24 cellular contexts compared by ENCODE assay signal in the genomic region with DNA sequence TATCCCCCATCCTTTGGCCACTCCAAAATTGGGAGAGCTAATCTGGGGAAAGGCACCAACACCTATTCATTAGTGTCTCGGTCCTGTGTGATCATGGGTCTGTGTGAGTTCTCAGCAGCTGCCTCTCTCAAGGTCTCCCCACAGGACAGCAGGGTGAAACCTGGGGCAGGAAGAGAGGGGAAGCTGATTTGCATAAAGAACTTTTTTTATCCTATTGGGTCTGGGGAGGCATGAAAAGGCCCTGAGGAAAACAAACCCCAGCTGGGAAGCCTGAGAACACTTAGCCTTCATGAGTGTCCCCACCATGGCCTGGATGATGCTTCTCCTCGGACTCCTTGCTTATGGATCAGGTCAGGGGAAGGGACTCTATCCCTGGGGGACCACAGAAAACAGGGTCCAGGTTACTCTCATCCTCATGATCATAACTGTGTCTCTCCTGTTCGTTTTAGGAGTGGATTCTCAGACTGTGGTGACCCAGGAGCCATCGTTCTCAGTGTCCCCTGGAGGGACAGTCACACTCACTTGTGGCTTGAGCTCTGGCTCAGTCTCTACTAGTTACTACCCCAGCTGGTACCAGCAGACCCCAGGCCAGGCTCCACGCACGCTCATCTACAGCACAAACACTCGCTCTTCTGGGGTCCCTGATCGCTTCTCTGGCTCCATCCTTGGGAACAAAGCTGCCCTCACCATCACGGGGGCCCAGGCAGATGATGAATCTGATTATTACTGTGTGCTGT.
A peak's percentile ranks its signal among the peaks of the same experiment; 100 is the strongest.
DNase-seq lines count a peak whose midpoint lies in the region; ATAC-seq and TF ChIP-seq lines count a peak whose summit lies in the region.
"Had no signal": no experiment of that assay in that cellular context is flagged by ENCODE, and none has a peak within 500 bp of the region (broad histone marks: within the 10 kb centered on the region; RNA-seq: fewer than 3 reads in every experiment).

No MANE protein-coding gene starts in this region.

- no peaks in the 10 kb centered on the region for H3K36me3 Mint-ChIP-seq in activated T-helper 1 cell treated with anti-CD3 and anti-CD28 coated beads, Interleukin-12 subunit alpha, Interleukin-12 subunit beta, Interleukin-2, Interleukin-4 antibody, amounts not matched to agents 30 ng/mL and 10 ng/mL and 1 ng/mL, durations not matched to agents 14 hours and 24 hours and 36 hours (ENCODE audit: low read depth)
- H3K36me3 Mint-ChIP-seq in glutamatergic neuron (ENCODE audit: unreplicated experiment): peaks cover 21% of the 10 kb centered on the region
- H3K36me3 Mint-ChIP-seq: activated CD4-positive, alpha-beta memory T cell treated with anti-CD3 and anti-CD28 coated beads for 36 hours; activated naive CD4-positive, alpha-beta T cell treated with anti-CD3 and anti-CD28 coated beads, Interleukin-2, amount 50 U/mL, for 24 hours; brain had no signal

- H3K4me1 ChIP-seq in OCI-LY7 (ENCODE audit: insufficient read depth, low read length, poor library complexity, severe bottlenecking): peaks cover 40% of the 10 kb centered on the region
- peaks cover 0 to 37% (median 0%) of the 10 kb centered on the region in 6 donors for H3K4me1 ChIP-seq in spleen

- H3K9me2 ChIP-seq in OCI-LY7 (ENCODE audit: insufficient read depth, low read length): no peaks in the 10 kb centered on the region

- H3K27me3 ChIP-seq in spleen (replicated peaks in 1 of 7): peaks cover 0 to 3% (median 0%) of the 10 kb centered on the region in 7 donors
- H3K27me3 ChIP-seq: MG63 had no signal

- peaks cover 2% of the 10 kb centered on the region for H3K27me3 Mint-ChIP-seq in activated T-helper 1 cell treated with anti-CD3 and anti-CD28 coated beads, Interleukin-12 subunit alpha, Interleukin-12 subunit beta, Interleukin-2, Interleukin-4 antibody, amounts not matched to agents 30 ng/mL and 10 ng/mL and 1 ng/mL, durations not matched to agents 14 hours and 24 hours and 36 hours (ENCODE audit: insufficient read depth)
- peaks cover 8% of the 10 kb centered on the region for H3K27me3 Mint-ChIP-seq in glutamatergic neuron (ENCODE audit: unreplicated experiment)

- TF ChIP-seq POLR2A in spleen (IDR thresholded peaks at IDR 0.05): no peak

- no peaks in the 10 kb centered on the region for H3K79me2 ChIP-seq in OCI-LY7 (ENCODE audit: insufficient read depth, low read depth, low read length)

- DNase-seq in OCI-LY7 (ENCODE audit: low spot score): peak; percentile 83
- DNase-seq in spleen: no peak
- no peak for DNase-seq in activated T-helper 1 cell treated with anti-CD3 and anti-CD28 coated beads, Interleukin-12 subunit alpha, Interleukin-12 subunit beta, Interleukin-2, Interleukin-4 antibody, amounts not matched to agents 30 ng/mL and 10 ng/mL and 1 ng/mL, durations not matched to agents 14 hours and 24 hours and 36 hours (ENCODE audit: low spot score)
- DNase-seq in glutamatergic neuron: no peak
- DNase-seq: activated CD4-positive, alpha-beta memory T cell treated with anti-CD3 and anti-CD28 coated beads for 36 hours; activated T-cell treated with anti-CD3 and anti-CD28 coated beads, Interleukin-2, amount 50 U/mL, for 48 hours; cortex of kidney; GF-D8; kidney glomerular epithelial cell; mesendoderm; MG63; NCI-H187; NCI-H2227 treated with DMSO at 0.1 percent for 48 hours; OCI-M1; SIG-M5; stimulated activated CD4-positive, alpha-beta T cell treated with anti-CD3 and anti-CD28 coated beads, Interleukin-4, amount 100 ng/mL, for 24 hours had no signal

- H3K9me3 Mint-ChIP-seq in activated T-helper 1 cell treated with anti-CD3 and anti-CD28 coated beads, Interleukin-12 subunit alpha, Interleukin-12 subunit beta, Interleukin-2, Interleukin-4 antibody, amounts not matched to agents 30 ng/mL and 10 ng/mL and 1 ng/mL, durations not matched to agents 14 hours and 24 hours and 36 hours: peaks cover 11% of the 10 kb centered on the region
- peaks cover under 1% of the 10 kb centered on the region for H3K9me3 Mint-ChIP-seq in glutamatergic neuron (ENCODE audit: unreplicated experiment)
- H3K9me3 Mint-ChIP-seq: activated CD4-positive, alpha-beta memory T cell treated with anti-CD3 and anti-CD28 coated beads for 36 hours; activated naive CD4-positive, alpha-beta T cell treated with anti-CD3 and anti-CD28 coated beads, Interleukin-2, amount 50 U/mL, for 24 hours had no signal

- peak overlapping the region; percentile 84 for H3K27ac ChIP-seq in OCI-LY7 (ENCODE audit: low read depth, low read length, poor library complexity, severe bottlenecking)
- H3K27ac ChIP-seq in spleen: peak overlapping the region in 7 of 8 donors; percentile 32 to 84 (median 75)

- peak overlapping the region; percentile 65 for H3K4me2 ChIP-seq in OCI-LY7 (ENCODE audit: low read length)

- H3K4me1 Mint-ChIP-seq in activated T-helper 1 cell treated with anti-CD3 and anti-CD28 coated beads, Interleukin-12 subunit alpha, Interleukin-12 subunit beta, Interleukin-2, Interleukin-4 antibody, amounts not matched to agents 30 ng/mL and 10 ng/mL and 1 ng/mL, durations not matched to agents 14 hours and 24 hours and 36 hours (ENCODE audit: low read depth): peaks cover 13% of the 10 kb centered on the region
- no peaks in the 10 kb centered on the region for H3K4me1 Mint-ChIP-seq in glutamatergic neuron (ENCODE audit: low read depth, unreplicated experiment)
- H3K4me1 Mint-ChIP-seq: activated naive CD4-positive, alpha-beta T cell treated with anti-CD3 and anti-CD28 coated beads, Interleukin-2, amount 50 U/mL, for 24 hours; brain had no signal

- intact Hi-C loops in OCI-LY7 (cut with micrococcal nuclease; ENCODE audit: unreplicated experiment): loop anchor here (2.0 kb wide), 2 partner anchors 38 to 98 kb away; no protein-coding TSS in a partner anchor
- intact Hi-C loops in spleen (cut with DNase I; ENCODE audit: low total_unique reads): no loop called here
- intact Hi-C loops in activated T-helper 1 cell treated with anti-CD3 and anti-CD28 coated beads, Interleukin-12 subunit alpha, Interleukin-12 subunit beta, Interleukin-2, Interleukin-4 antibody, amounts not matched to agents 30 ng/mL and 10 ng/mL and 1 ng/mL, durations not matched to agents 14 hours and 24 hours and 36 hours (cut with micrococcal nuclease): no loop called here

- no peak overlapping the region for H3K27ac Mint-ChIP-seq in activated T-helper 1 cell treated with anti-CD3 and anti-CD28 coated beads, Interleukin-12 subunit alpha, Interleukin-12 subunit beta, Interleukin-2, Interleukin-4 antibody, amounts not matched to agents 30 ng/mL and 10 ng/mL and 1 ng/mL, durations not matched to agents 14 hours and 24 hours and 36 hours
- H3K27ac Mint-ChIP-seq in glutamatergic neuron (ENCODE audit: unreplicated experiment): no peak overlapping the region
- H3K27ac Mint-ChIP-seq: activated CD4-positive, alpha-beta memory T cell treated with anti-CD3 and anti-CD28 coated beads for 36 hours; activated naive CD4-positive, alpha-beta T cell treated with anti-CD3 and anti-CD28 coated beads, Interleukin-2, amount 50 U/mL, for 24 hours; brain; progenitor cell of endocrine pancreas; T-helper 1 cell treated with Interleukin-12 subunit alpha and Interleukin-12 subunit beta and Interleukin-4 antibody, amounts not matched to agents 30 μg/mL and 1 μg/mL, for 36 hours had no signal

- ATAC-seq in GM18498 (IDR thresholded peaks at IDR 0.05; ENCODE audit: unreplicated experiment) (peak; percentile 61), HG02588 (IDR thresholded peaks at IDR 0.05; ENCODE audit: unreplicated experiment) (peak; percentile 38), GM18873 (IDR thresholded peaks at IDR 0.05; ENCODE audit: low FRiP score, unreplicated experiment) (no peak)

- TF ChIP-seq CTCF in OCI-LY7 (conservative IDR thresholded peaks at IDR 0.05; ENCODE audit: low read length) (no peak), spleen (IDR thresholded peaks at IDR 0.05 in 8 of 11, conservative IDR thresholded peaks at IDR 0.05 in 3 of 11) (no peak), glutamatergic neuron (IDR thresholded peaks at IDR 0.05; ENCODE audit: partially characterized antibody, unreplicated experiment) (no peak)

- no peak overlapping the region for H3K4me3 Mint-ChIP-seq in activated T-helper 1 cell treated with anti-CD3 and anti-CD28 coated beads, Interleukin-12 subunit alpha, Interleukin-12 subunit beta, Interleukin-2, Interleukin-4 antibody, amounts not matched to agents 30 ng/mL and 10 ng/mL and 1 ng/mL, durations not matched to agents 14 hours and 24 hours and 36 hours
- H3K4me3 Mint-ChIP-seq in glutamatergic neuron (ENCODE audit: unreplicated experiment): no peak overlapping the region
- H3K4me3 Mint-ChIP-seq: activated CD4-positive, alpha-beta memory T cell treated with anti-CD3 and anti-CD28 coated beads for 36 hours; activated naive CD4-positive, alpha-beta T cell treated with anti-CD3 and anti-CD28 coated beads, Interleukin-2, amount 50 U/mL, for 24 hours; brain; T-helper 1 cell treated with Interleukin-12 subunit alpha and Interleukin-12 subunit beta and Interleukin-4 antibody, amounts not matched to agents 30 μg/mL and 1 μg/mL, for 36 hours had no signal

- no peaks in the 10 kb centered on the region for H4K20me1 ChIP-seq in OCI-LY7 (ENCODE audit: insufficient read depth, low read length)

- TSS peak; percentile 83 for BruUV-seq in OCI-LY7 (replicated peaks; lab: Mats Ljungman, UMichigan)

- H3K9me3 ChIP-seq in OCI-LY7 (ENCODE audit: low read length) (peaks cover 22% of the 10 kb centered on the region; the same call in 1 of the 2 replicates), spleen (peaks cover 0 to 33% (median 4%) of the 10 kb centered on the region in 8 donors)
- H3K9me3 ChIP-seq: MG63 had no signal

- H2AFZ ChIP-seq in OCI-LY7 (ENCODE audit: low read length): peak overlapping the region; percentile 50; the same call in 1 of the 2 replicates

- WGBS in spleen, 5 donors: 54 to 65% (median 63%) methylated on average over 8 to 9 of the region's 9 CpGs

- H3K4me3 ChIP-seq in OCI-LY7 (ENCODE audit: low read depth, low read length, poor library complexity, severe bottlenecking) (peak overlapping the region; percentile 55), spleen (peak overlapping the region in 1 of 8 donors; percentile 36)
- H3K4me3 ChIP-seq: MG63, skin epidermis had no signal

- peaks cover 15% of the 10 kb centered on the region; the same call in 1 of the 2 replicates for H3K36me3 ChIP-seq in OCI-LY7 (ENCODE audit: insufficient read depth, low read length)
- H3K36me3 ChIP-seq in spleen: no peaks in the 10 kb centered on the region
- H3K36me3 ChIP-seq: MG63 had no signal

- CTCF ChIA-PET in OCI-LY7 (lab: Charles Lee; ENCODE audit: unreplicated experiment): interaction anchor here (0.6 to 2.7 kb wide), 4 partner anchors 9 to 259 kb away, joined by 3 to 14 read pairs (median 3); no protein-coding TSS in a partner anchor

- POLR2A ChIA-PET in OCI-LY7 (lab: Charles Lee): interaction anchor here (0.6 to 4.2 kb wide), 11 partner anchors 9 to 102 kb away, joined by 3 to 17 read pairs (median 4); no protein-coding TSS in a partner anchor
